ENCODE assay signal across 37 cellular contexts in genomic region chr16:14119799-14120198, GRCh38.
"Had no signal": no experiment of that assay in that cellular context is flagged by ENCODE, and none has a peak within 500 bp of the region (broad histone marks: within the 10 kb centered on the region; RNA-seq: fewer than 3 reads in every experiment).

No MANE protein-coding gene starts in this region.

- H3K9me3 Mint-ChIP-seq: activated CD8-positive, alpha-beta T cell treated with anti-CD3 and anti-CD28 coated beads for 36 hours; activated naive CD4-positive, alpha-beta T cell treated with anti-CD3 and anti-CD28 coated beads for 36 hours; activated naive CD4-positive, alpha-beta T cell treated with anti-CD3 and anti-CD28 coated beads, Interleukin-2, amount 50 U/mL, for 72 hours; activated T-cell treated with anti-CD3 and anti-CD28 coated beads, Interleukin-2, amount 50 U/mL, for 72 hours; activated T-helper 1 cell treated with anti-CD3 and anti-CD28 coated beads, Interleukin-12 subunit alpha, Interleukin-12 subunit beta, Interleukin-2, Interleukin-4 antibody, amounts not matched to agents 30 ng/mL and 10 ng/mL and 1 ng/mL, durations not matched to agents 14 hours and 24 hours and 36 hours; activated T-helper 17 cell treated with anti-CD3 and anti-CD28 coated beads, Interleukin-2, amount 50 U/mL, for 72 hours; T-helper 1 cell treated with Interleukin-12 subunit alpha and Interleukin-12 subunit beta and Interleukin-4 antibody, amounts not matched to agents 30 μg/mL and 1 μg/mL, for 36 hours; T-helper 2 cell treated with Interferon-gamma antibody and Interleukin-4, amounts not matched to agents 5 μg/mL and 100 μg/mL, for 36 hours had no signal

- H3K27me3 ChIP-seq: adrenal gland, body of pancreas, brain microvascular endothelial cell, breast epithelium had no signal

- H3K4me3 Mint-ChIP-seq: activated B cell treated with CpG ODN at 0.5 μM for 24 hours; activated CD4-positive, alpha-beta memory T cell treated with anti-CD3 and anti-CD28 coated beads for 36 hours; activated CD4-positive, alpha-beta T cell treated with anti-CD3 and anti-CD28 coated beads, Interleukin-2, amount 10 ng/mL, durations not matched to agents 24 days and 14 days; activated CD8-positive, alpha-beta T cell treated with anti-CD3 and anti-CD28 coated beads for 36 hours; activated naive CD4-positive, alpha-beta T cell treated with anti-CD3 and anti-CD28 coated beads for 36 hours; activated naive CD8-positive, alpha-beta T cell treated with anti-CD3 and anti-CD28 coated beads for 36 hours; activated T-cell treated with anti-CD3 and anti-CD28 coated beads, Interleukin-2, amount 50 U/mL, for 4 hours; activated T-cell treated with anti-CD3 and anti-CD28 coated beads, Interleukin-2, amount 50 U/mL, for 72 hours; activated T-helper 1 cell treated with anti-CD3 and anti-CD28 coated beads, Interleukin-12 subunit alpha, Interleukin-12 subunit beta, Interleukin-2, Interleukin-4 antibody, amounts not matched to agents 30 ng/mL and 10 ng/mL and 1 ng/mL, durations not matched to agents 14 hours and 24 hours and 36 hours; activated T-helper 17 cell treated with anti-CD3 and anti-CD28 coated beads, Interleukin-2, amount 50 U/mL, for 72 hours; T-helper 1 cell treated with Interleukin-12 subunit alpha and Interleukin-12 subunit beta and Interleukin-4 antibody, amounts not matched to agents 30 μg/mL and 1 μg/mL, for 36 hours; T-helper 2 cell treated with Interferon-gamma antibody and Interleukin-4, amounts not matched to agents 5 μg/mL and 100 μg/mL, for 36 hours had no signal

- H3K27ac Mint-ChIP-seq: activated B cell treated with CpG ODN at 0.5 μM for 24 hours; activated CD4-positive, alpha-beta memory T cell treated with anti-CD3 and anti-CD28 coated beads for 36 hours; activated CD4-positive, alpha-beta T cell treated with anti-CD3 and anti-CD28 coated beads, Interleukin-2, amount 10 ng/mL, durations not matched to agents 24 days and 14 days; activated CD8-positive, alpha-beta T cell treated with anti-CD3 and anti-CD28 coated beads for 36 hours; activated naive CD4-positive, alpha-beta T cell treated with anti-CD3 and anti-CD28 coated beads for 36 hours; activated naive CD4-positive, alpha-beta T cell treated with anti-CD3 and anti-CD28 coated beads, Interleukin-2, amount 50 U/mL, for 72 hours; activated naive CD8-positive, alpha-beta T cell treated with anti-CD3 and anti-CD28 coated beads for 36 hours; activated T-cell treated with anti-CD3 and anti-CD28 coated beads, Interleukin-2, amount 50 U/mL, for 72 hours; activated T-helper 1 cell treated with anti-CD3 and anti-CD28 coated beads, Interleukin-12 subunit alpha, Interleukin-12 subunit beta, Interleukin-2, Interleukin-4 antibody, amounts not matched to agents 30 ng/mL and 10 ng/mL and 1 ng/mL, durations not matched to agents 14 hours and 24 hours and 36 hours; activated T-helper 17 cell treated with anti-CD3 and anti-CD28 coated beads, Interleukin-2, amount 50 U/mL, for 72 hours; T-helper 1 cell treated with Interleukin-12 subunit alpha and Interleukin-12 subunit beta and Interleukin-4 antibody, amounts not matched to agents 30 μg/mL and 1 μg/mL, for 36 hours; T-helper 2 cell treated with Interferon-gamma antibody and Interleukin-4, amounts not matched to agents 5 μg/mL and 100 μg/mL, for 36 hours had no signal

- FAIRE-seq: astrocyte, TTC549 had no signal

- H3K27ac ChIP-seq: body of pancreas, brain microvascular endothelial cell, breast epithelium, VCaP had no signal

- DNase-seq: activated B cell treated with CpG ODN at 0.5 μM for 24 hours; activated CD4-positive, alpha-beta memory T cell treated with anti-CD3 and anti-CD28 coated beads for 36 hours; activated CD4-positive, alpha-beta T cell treated with anti-CD3 and anti-CD28 coated beads for 4 hours; activated CD4-positive, alpha-beta T cell treated with anti-CD3 and anti-CD28 coated beads, Interleukin-2, amount 10 ng/mL, durations not matched to agents 24 days and 14 days; activated CD4-positive, alpha-beta T cell treated with anti-CD3 and anti-CD28 coated beads, Interleukin-2, amount 50 U/mL, for 1 hour; activated CD4-positive, alpha-beta T cell treated with anti-CD3 and anti-CD28 coated beads, Interleukin-2, amount 50 U/mL, for 4 hours; activated CD4-positive, CD25-positive, alpha-beta regulatory T cell treated with anti-CD3 and anti-CD28 coated beads, Interleukin-2, amount 50 U/mL, for 72 hours; activated CD8-positive, alpha-beta memory T cell treated with anti-CD3 and anti-CD28 coated beads, Interleukin-2, amount 50 U/mL, for 4 hours; activated CD8-positive, alpha-beta T cell treated with anti-CD3 and anti-CD28 coated beads for 36 hours; activated effector memory CD4-positive, alpha-beta T cell treated with anti-CD3 and anti-CD28 coated beads, Interleukin-2, amount 50 U/mL, for 16 hours; activated gamma-delta T cell treated with Interleukin-2 at 50 U/mL for 16 hours; activated naive CD4-positive, alpha-beta T cell; activated naive CD4-positive, alpha-beta T cell treated with anti-CD3 and anti-CD28 coated beads for 36 hours; activated naive CD4-positive, alpha-beta T cell treated with anti-CD3 and anti-CD28 coated beads, Interleukin-2, amount 50 U/mL, for 16 hours; activated naive CD8-positive, alpha-beta T cell treated with anti-CD3 and anti-CD28 coated beads for 36 hours; activated T-cell treated with anti-CD3 and anti-CD28 coated beads for 4 hours; activated T-cell treated with anti-CD3 and anti-CD28 coated beads, Interleukin-2, amount 50 U/mL, for 1 hour; activated T-cell treated with anti-CD3 and anti-CD28 coated beads, Interleukin-2, amount 50 U/mL, for 4 hours; activated T-cell treated with anti-CD3 and anti-CD28 coated beads, Interleukin-2, amount 50 U/mL, for 72 hours; adrenal gland; amniotic stem cell; aorta; body of pancreas; brain microvascular endothelial cell; central memory CD4-positive, alpha-beta T cell; T-helper 1 cell; T-helper 2 cell; T-helper 9 cell had no signal

- H3K27me3 Mint-ChIP-seq: activated B cell treated with CpG ODN at 0.5 μM for 24 hours; activated CD4-positive, alpha-beta memory T cell treated with anti-CD3 and anti-CD28 coated beads for 36 hours; activated CD4-positive, alpha-beta T cell treated with anti-CD3 and anti-CD28 coated beads, Interleukin-2, amount 10 ng/mL, durations not matched to agents 24 days and 14 days; activated CD8-positive, alpha-beta T cell treated with anti-CD3 and anti-CD28 coated beads for 36 hours; activated naive CD8-positive, alpha-beta T cell treated with anti-CD3 and anti-CD28 coated beads for 36 hours; activated T-helper 17 cell treated with anti-CD3 and anti-CD28 coated beads, Interleukin-2, amount 50 U/mL, for 72 hours had no signal

- H3K36me3 ChIP-seq: adrenal gland, brain microvascular endothelial cell, breast epithelium had no signal

- H3K9me3 ChIP-seq: adrenal gland, body of pancreas, breast epithelium had no signal

- H3K4me3 ChIP-seq: adrenal gland, body of pancreas, breast epithelium had no signal

- H3K4me1 Mint-ChIP-seq: activated CD4-positive, alpha-beta T cell treated with anti-CD3 and anti-CD28 coated beads, Interleukin-2, amount 10 ng/mL, durations not matched to agents 24 days and 14 days had no signal

- ATAC-seq: activated CD8-positive, alpha-beta T cell treated with anti-CD3 and anti-CD28 coated beads for 36 hours; activated naive CD4-positive, alpha-beta T cell treated with anti-CD3 and anti-CD28 coated beads, Interleukin-2, amount 50 U/mL, for 72 hours; activated T-cell treated with anti-CD3 and anti-CD28 coated beads, Interleukin-2, amount 50 U/mL, for 4 hours; activated T-cell treated with anti-CD3 and anti-CD28 coated beads, Interleukin-2, amount 50 U/mL, for 72 hours; activated T-helper 17 cell treated with anti-CD3 and anti-CD28 coated beads, Interleukin-2, amount 50 U/mL, for 72 hours; body of pancreas had no signal

- H3K36me3 Mint-ChIP-seq: activated naive CD4-positive, alpha-beta T cell treated with anti-CD3 and anti-CD28 coated beads, Interleukin-2, amount 50 U/mL, for 72 hours had no signal
